In the genomic region with DNA sequence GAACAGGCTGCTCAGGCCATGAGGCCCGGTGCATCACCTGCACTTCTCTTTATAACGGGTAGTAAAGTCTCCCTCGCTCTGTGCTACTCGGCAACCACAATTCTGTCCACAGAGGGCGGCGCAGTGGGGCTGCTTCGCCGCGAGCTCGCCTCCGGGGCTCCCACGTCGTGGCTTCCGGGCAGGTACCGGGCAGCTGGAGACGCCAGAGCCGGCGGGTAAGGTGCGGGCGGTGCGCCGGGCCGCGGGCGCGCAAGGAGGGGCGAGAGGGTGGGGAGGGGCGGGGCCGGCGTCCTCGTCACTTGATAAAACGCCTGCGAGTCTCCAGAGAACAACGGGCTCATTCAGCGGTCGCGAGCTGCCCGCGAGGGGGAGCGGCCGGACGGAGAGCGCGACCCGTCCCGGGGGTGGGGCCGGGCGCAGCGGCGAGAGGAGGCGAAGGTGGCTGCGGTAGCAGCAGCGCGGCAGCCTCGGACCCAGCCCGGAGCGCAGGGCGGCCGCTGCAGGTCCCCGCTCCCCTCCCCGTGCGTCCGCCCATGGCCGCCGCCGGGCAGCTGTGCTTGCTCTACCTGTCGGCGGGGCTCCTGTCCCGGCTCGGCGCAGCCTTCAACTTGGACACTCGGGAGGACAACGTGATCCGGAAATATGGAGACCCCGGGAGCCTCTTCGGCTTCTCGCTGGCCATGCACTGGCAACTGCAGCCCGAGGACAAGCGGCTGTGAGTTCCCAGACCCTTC, we compare ENCODE assay signal across 8 cellular contexts. TPM values are rescaled to one million over a fixed set of nuclear protein-coding genes. Genes with fewer than 3 reads are reported as not detected.
DNase-seq lines count a peak whose midpoint lies in the region; ATAC-seq and TF ChIP-seq lines count a peak whose summit lies in the region.

A gene (plus strand): TSS at position 331 of the 734 bp plus-strand sequence.

- no peaks in the 10 kb centered on the region for H3F3A ChIP-seq in PC-3 (ENCODE audit: low read length, unreplicated experiment)

- no peaks in the 10 kb centered on the region for H3K9me2 ChIP-seq in PC-3 (replicated peaks; ENCODE audit: low read length)

- H2AFZ ChIP-seq in PC-3 (ENCODE audit: low read length): peak within 1 kb of the TSS; percentile 60

- POLR2A ChIA-PET in PC-3 (lab: Charles Lee; ENCODE audit: unreplicated experiment): interaction anchor here (0.6 to 1.0 kb wide), 3 partner anchors 15 to 1294 kb away, joined by 4 to 5 read pairs (median 4); no protein-coding TSS in a partner anchor

- peaks cover 36% of the 10 kb centered on the region for H4K20me1 ChIP-seq in PC-3 (ENCODE audit: low read length)

- no TSS peak for BruUV-seq in PC-3 (replicated peaks; lab: Mats Ljungman, UMichigan)

- peak; percentile 79 for ATAC-seq in PC-3
- ATAC-seq in GM21576 (IDR thresholded peaks at IDR 0.05; ENCODE audit: unreplicated experiment): no peak

- H3K4me3 ChIP-seq in HL-60 (replicated peaks; ENCODE audit: insufficient read depth, low read length) (peak within 1 kb of the TSS; percentile 84), PC-3 (ENCODE audit: low read length) (peak within 1 kb of the TSS; percentile 82), esophagus (ENCODE audit: low read depth in 1 of 2, low read length in 2 of 2) (peak within 1 kb of the TSS; percentile 68 to 77), muscle layer of duodenum (ENCODE audit: low read depth in 1 of 2, low read length in 2 of 2) (peak within 1 kb of the TSS; percentile 77 to 92)

- intact Hi-C loops in PC-3 (cut with micrococcal nuclease): loop anchor here (1.0 kb wide), 1 partner anchor 38 kb away; no protein-coding TSS in a partner anchor

- H3K27ac ChIP-seq in HL-60 (replicated peaks) (peak within 1 kb of the TSS; percentile 60), PC-3 (ENCODE audit: low read length) (peak within 1 kb of the TSS; percentile 64), esophagus (ENCODE audit: low read depth in 2 of 2, low read length in 1 of 2) (peak within 1 kb of the TSS; percentile 74 to 97), muscle layer of duodenum (ENCODE audit: low read length) (peak within 1 kb of the TSS; percentile 86)

- DNase-seq in COR-L47 (lab: John Stamatoyannopoulos, UW): peak; percentile 81
- peak; percentile 67 to 80 for DNase-seq in HL-60 (ENCODE audit: low read depth in 1 of 2, low spot score in 1 of 2)
- peak; percentile 92 for DNase-seq in PC-3
- peak; percentile 82 to 85 for DNase-seq in activated T-cell treated with anti-CD3 and anti-CD28 coated beads, Interleukin-2, amount 50 U/mL, for 48 hours
- DNase-seq in stimulated activated CD8-positive, alpha-beta memory T cell treated with anti-CD3 and anti-CD28 coated beads, Interleukin-4, amount 100 ng/mL, for 48 hours: peak; percentile 77

- H3K79me2 ChIP-seq in PC-3 (ENCODE audit: low read length): peaks cover 50% of the 10 kb centered on the region

- peak within 1 kb of the TSS; percentile 89 for H3K4me2 ChIP-seq in PC-3 (ENCODE audit: low read length)

- CTCF ChIA-PET in PC-3 (lab: Charles Lee): interaction anchor here (0.6 to 1.7 kb wide), 4 partner anchors 15 to 196 kb away, joined by 3 to 7 read pairs (median 4); no protein-coding TSS in a partner anchor

- peak within 1 kb of the TSS; percentile 90 for H3K9ac ChIP-seq in PC-3 (ENCODE audit: low read length)

- H3K9me3 ChIP-seq in PC-3 (ENCODE audit: low read length): no peaks in the 10 kb centered on the region
- no peaks in the 10 kb centered on the region for H3K9me3 ChIP-seq in esophagus (ENCODE audit: control insufficient read depth in 2 of 2, insufficient read depth in 1 of 2, low read depth in 1 of 2, low read length in 1 of 2)
- H3K9me3 ChIP-seq in muscle layer of duodenum (ENCODE audit: control insufficient read depth in 1 of 2, low read length in 2 of 2): no peaks in the 10 kb centered on the region

- WGBS in esophagus, 2 donors: 0 to 1% methylated on average over 71 to 79 of the region's 79 CpGs

- H3K4me1 ChIP-seq in PC-3 (ENCODE audit: insufficient read depth, low read length): peaks cover 29% of the 10 kb centered on the region
- peaks cover 2 to 7% of the 10 kb centered on the region in 2 donors for H3K4me1 ChIP-seq in esophagus (ENCODE audit: control insufficient read depth in 2 of 2, insufficient read depth in 2 of 2, low read length in 1 of 2)
- H3K4me1 ChIP-seq in muscle layer of duodenum (ENCODE audit: control insufficient read depth in 1 of 2, insufficient read depth in 2 of 2, low read length in 2 of 2): peaks cover 0 to 16% of the 10 kb centered on the region in 2 donors

- H3K27me3 ChIP-seq in HL-60 (ENCODE audit: insufficient read depth, poor library complexity, severe bottlenecking) (no peaks in the 10 kb centered on the region), PC-3 (ENCODE audit: low read length) (no peaks in the 10 kb centered on the region), esophagus (ENCODE audit: control insufficient read depth in 1 of 2, insufficient read depth in 2 of 2, low read length in 2 of 2) (no peaks in the 10 kb centered on the region), muscle layer of duodenum (ENCODE audit: low read depth, low read length) (peaks cover 6% of the 10 kb centered on the region)

- no peaks in the 10 kb centered on the region for H3K36me3 ChIP-seq in PC-3 (ENCODE audit: low read depth, low read length)
- H3K36me3 ChIP-seq in esophagus (ENCODE audit: control insufficient read depth in 2 of 2, insufficient read depth in 2 of 2, low read length in 1 of 2): no peaks in the 10 kb centered on the region
- H3K36me3 ChIP-seq in muscle layer of duodenum (ENCODE audit: control insufficient read depth in 1 of 2, insufficient read depth in 2 of 2, low read length in 2 of 2): no peaks in the 10 kb centered on the region

- TF ChIP-seq CTCF in HL-60 (IDR thresholded peaks at IDR 0.05; ENCODE audit: insufficient read depth, low read length) (no peak), PC-3 (conservative IDR thresholded peaks at IDR 0.05; ENCODE audit: low read depth, low read length) (peak; percentile 29; the same call in 1 of the 2 replicates)

RNA-seq across cellular contexts. Expression of the gene that starts here (rescaled TPM):
- total RNA-seq in PC-3 (2014; rRNA removed): 181 and 204 TPM in 2 replicates
- 10 to 100 TPM in 1 of 2 donors, 1 to 10 TPM in 1; 9.9 to 18.5 TPM for polyA plus RNA-seq in esophagus
